8 cellular contexts compared by ENCODE assay signal in the genomic region with DNA sequence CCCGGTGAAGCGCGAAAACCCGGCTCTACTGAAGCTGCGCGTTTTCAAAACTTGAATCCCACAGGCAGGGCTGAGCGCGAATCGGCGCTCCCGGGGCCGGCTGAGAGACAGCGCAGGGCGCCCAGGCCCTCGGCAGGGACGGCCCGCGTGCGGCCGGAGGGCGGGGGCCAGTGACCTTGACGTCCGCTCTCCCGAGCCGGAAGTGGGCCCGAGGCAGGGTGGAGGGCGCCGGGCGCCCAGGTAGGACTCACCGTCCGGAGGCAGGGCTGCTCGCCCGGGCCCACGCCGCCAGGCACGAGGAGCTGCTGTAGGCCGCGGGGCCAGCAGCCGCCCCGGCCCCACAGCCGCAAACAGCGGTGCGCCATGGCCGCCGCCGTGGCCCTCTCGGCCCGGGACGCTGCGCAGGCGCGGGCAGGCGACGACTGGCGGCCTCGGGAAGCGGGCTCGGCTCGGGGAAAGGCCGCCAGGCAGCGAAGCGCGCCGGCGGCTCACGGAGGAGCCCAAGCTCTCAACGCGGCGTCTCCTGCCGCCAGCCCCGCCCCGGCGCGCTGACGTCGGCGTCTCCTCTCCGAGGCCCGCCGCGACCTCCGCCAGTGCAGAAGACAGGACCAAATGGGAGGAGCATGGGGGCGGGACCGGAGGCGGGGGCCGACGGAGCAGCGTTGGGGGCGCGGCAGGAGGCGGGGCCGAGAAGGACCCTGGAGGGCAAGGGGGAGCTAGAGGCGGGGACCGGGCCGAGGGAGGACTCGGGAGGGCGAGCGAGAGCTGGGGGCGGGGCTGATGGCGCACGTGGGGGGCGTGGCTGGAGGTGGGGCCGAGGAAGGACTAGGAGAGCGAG. TPM values are rescaled to one million over a fixed set of nuclear protein-coding genes. Genes with fewer than 3 reads are reported as not detected.
DNase-seq lines count a peak whose midpoint lies in the region; ATAC-seq and TF ChIP-seq lines count a peak whose summit lies in the region.

A gene (minus strand): TSS at position 510 of the 838 bp plus-strand sequence. CDS start 145 bp downstream, at position 365.

- H3K9ac ChIP-seq in SU-DHL-6 (ENCODE audit: low read length) = peak within 1 kb of the TSS; percentile 81

- peaks cover 14% of the 10 kb centered on the region for H3K4me1 ChIP-seq in ovary (ENCODE audit: insufficient read depth)
- H3K4me1 ChIP-seq in thymus (ENCODE audit: control insufficient read depth, insufficient read depth, low read length) = peaks cover 26% of the 10 kb centered on the region

- H3K27me3 Mint-ChIP-seq in activated naive CD8-positive, alpha-beta T cell treated with anti-CD3 and anti-CD28 coated beads, Interleukin-2, amount 10 ng/mL, durations not matched to agents 7 days and 5 days = peaks cover 6% of the 10 kb centered on the region

- H3F3A ChIP-seq in SU-DHL-6 (ENCODE audit: insufficient read depth) = no peaks in the 10 kb centered on the region

- intact Hi-C loops in head of caudate nucleus (cut with DNase I) (loop anchor here (5.0 kb wide), 2 partner anchors 325 to 570 kb away; a partner anchor contains a TSS), ovary (cut with DNase I) (loop anchor here in 3 of 4 donors (10.0 kb wide), 2 partner anchors 52 to 102 kb away; no protein-coding TSS in a partner anchor)

- H3K9me3 Mint-ChIP-seq in activated naive CD8-positive, alpha-beta T cell treated with anti-CD3 and anti-CD28 coated beads, Interleukin-2, amount 10 ng/mL, durations not matched to agents 7 days and 5 days = no peaks in the 10 kb centered on the region

- peaks cover 13% of the 10 kb centered on the region for H3K36me3 Mint-ChIP-seq in activated naive CD8-positive, alpha-beta T cell treated with anti-CD3 and anti-CD28 coated beads, Interleukin-2, amount 10 ng/mL, durations not matched to agents 7 days and 5 days

- peak; percentile 98 for TF ChIP-seq POLR2A in ovary (IDR thresholded peaks at IDR 0.05)

- POLR2A ChIA-PET in activated naive CD8-positive, alpha-beta T cell treated with anti-CD3 and anti-CD28 coated beads, Interleukin-2, amount 10 ng/mL, durations not matched to agents 7 days and 5 days (lab: Charles Lee) = interaction anchor here (0.6 to 2.1 kb wide), 21 partner anchors 14 to 760 kb away, joined by 3 to 18 read pairs (median 4); a partner anchor contains a TSS

- H3K79me2 ChIP-seq in SU-DHL-6 (ENCODE audit: insufficient read depth, low read length) = peaks cover 47% of the 10 kb centered on the region

- H3K36me3 ChIP-seq in SU-DHL-6 (ENCODE audit: low read length) = no peaks in the 10 kb centered on the region
- H3K36me3 ChIP-seq in ovary = no peaks in the 10 kb centered on the region
- H3K36me3 ChIP-seq in thymus (ENCODE audit: control insufficient read depth, insufficient read depth) = peaks cover 3% of the 10 kb centered on the region

- peak; percentile 81 for ATAC-seq in HG02763 (IDR thresholded peaks at IDR 0.05; ENCODE audit: unreplicated experiment)
- ATAC-seq in activated naive CD8-positive, alpha-beta T cell treated with anti-CD3 and anti-CD28 coated beads, Interleukin-2, amount 10 ng/mL, durations not matched to agents 7 days and 5 days (ENCODE audit: low read depth) = peak; percentile 91

- H3K4me1 Mint-ChIP-seq in activated naive CD8-positive, alpha-beta T cell treated with anti-CD3 and anti-CD28 coated beads, Interleukin-2, amount 10 ng/mL, durations not matched to agents 7 days and 5 days = peaks cover 33% of the 10 kb centered on the region

- no peaks in the 10 kb centered on the region for H3K9me2 ChIP-seq in SU-DHL-6 (replicated peaks; ENCODE audit: insufficient read depth, low read length)

- H3K4me2 ChIP-seq in SU-DHL-6 (ENCODE audit: low read depth, low read length, poor library complexity, severe bottlenecking) = peak within 1 kb of the TSS; percentile 67

- DNase-seq in NCI-H1417 (lab: John Stamatoyannopoulos, UW) = peak; percentile 97 to 100 (median 100)
- peak; percentile 100 for DNase-seq in activated naive CD8-positive, alpha-beta T cell treated with anti-CD3 and anti-CD28 coated beads, Interleukin-2, amount 10 ng/mL, durations not matched to agents 7 days and 5 days
- peak; percentile 98 to 100 (median 100) for DNase-seq in head of caudate nucleus
- peak; percentile 100 for DNase-seq in ovary

- 1 to 2% (median 1%) methylated on average over 42 to 104 of the region's 104 CpGs for WGBS in ovary, 3 donors
- under 1% methylated on average over 104 of the region's 104 CpGs for WGBS in thymus

- peak within 1 kb of the TSS; percentile 74 for H3K27ac ChIP-seq in SU-DHL-6 (ENCODE audit: low read depth, low read length)
- H3K27ac ChIP-seq in ovary = peak within 1 kb of the TSS; percentile 94 to 100
- peak within 1 kb of the TSS; percentile 96 for H3K27ac ChIP-seq in thymus (ENCODE audit: low read depth)

- H3K4me3 Mint-ChIP-seq in activated naive CD8-positive, alpha-beta T cell treated with anti-CD3 and anti-CD28 coated beads, Interleukin-2, amount 10 ng/mL, durations not matched to agents 7 days and 5 days = peak within 1 kb of the TSS; percentile 95

- TF ChIP-seq EP300 in ovary (IDR thresholded peaks at IDR 0.05) = peak; percentile 43

- H3K27ac Mint-ChIP-seq in activated naive CD8-positive, alpha-beta T cell treated with anti-CD3 and anti-CD28 coated beads, Interleukin-2, amount 10 ng/mL, durations not matched to agents 7 days and 5 days = peak within 1 kb of the TSS; percentile 89

- H2AFZ ChIP-seq in SU-DHL-6 (ENCODE audit: low read depth, low read length, severe bottlenecking) = peak within 1 kb of the TSS; percentile 83

- 0 out of 2 replicates have a peak, but pooled peaks cover 3% of the 10 kb centered on the region for H4K20me1 ChIP-seq in SU-DHL-6 (ENCODE audit: low read depth, low read length)

- H3K4me3 ChIP-seq in GM12875 (ENCODE audit: low read depth, low read length) (peak within 1 kb of the TSS; percentile 90), SU-DHL-6 (ENCODE audit: insufficient read depth, low read length, poor library complexity, severe bottlenecking) (peak within 1 kb of the TSS; percentile 61), ovary (peak within 1 kb of the TSS; percentile 49), thymus (ENCODE audit: low read length) (peak within 1 kb of the TSS; percentile 79)

- H3K9me3 ChIP-seq in SU-DHL-6 (ENCODE audit: insufficient read depth, low read length) = no peaks in the 10 kb centered on the region
- no peaks in the 10 kb centered on the region for H3K9me3 ChIP-seq in ovary
- no peaks in the 10 kb centered on the region for H3K9me3 ChIP-seq in thymus (ENCODE audit: control insufficient read depth)

- TF ChIP-seq CTCF in GM12875 (IDR thresholded peaks at IDR 0.05; ENCODE audit: borderline replicate concordance, insufficient read depth, low read depth, low read length) (no peak), SU-DHL-6 (IDR thresholded peaks at IDR 0.05; ENCODE audit: insufficient read depth, low read length, poor library complexity, severe bottlenecking) (no peak), ovary (IDR thresholded peaks at IDR 0.05) (peak in 1 of 3 donors; percentile 6)

- H3K27me3 ChIP-seq in SU-DHL-6 (ENCODE audit: low read length) = no peaks in the 10 kb centered on the region
- H3K27me3 ChIP-seq in ovary = no peaks in the 10 kb centered on the region
- no peaks in the 10 kb centered on the region for H3K27me3 ChIP-seq in thymus (ENCODE audit: control insufficient read depth, insufficient read depth)

RNA-seq across cellular contexts. Expression of the gene that starts here (rescaled TPM):
- total RNA-seq in activated naive CD8-positive, alpha-beta T cell treated with anti-CD3 and anti-CD28 coated beads, Interleukin-2, amount 10 ng/mL, durations not matched to agents 7 days and 5 days = 10 to 100 TPM; 38.3 to 40.3 TPM
- total RNA-seq in ovary = 10 to 100 TPM; 28.7 to 42.5 (median 36.3) TPM
- 10 to 100 TPM; 28.3 to 30.0 TPM for polyA plus RNA-seq in ovary
- 26.9 TPM for polyA plus RNA-seq in thymus

Comparison
In these comparisons a context has a peak if more than half of its experiments do, and no peak if none do; other contexts are left out.
1. Peak in every context shown above with its lines: DNase-seq, ATAC-seq, H3K4me3 ChIP-seq and H3K27ac ChIP-seq.